Comparison of ENCODE assay signal across 17 cellular contexts in the genomic region with DNA sequence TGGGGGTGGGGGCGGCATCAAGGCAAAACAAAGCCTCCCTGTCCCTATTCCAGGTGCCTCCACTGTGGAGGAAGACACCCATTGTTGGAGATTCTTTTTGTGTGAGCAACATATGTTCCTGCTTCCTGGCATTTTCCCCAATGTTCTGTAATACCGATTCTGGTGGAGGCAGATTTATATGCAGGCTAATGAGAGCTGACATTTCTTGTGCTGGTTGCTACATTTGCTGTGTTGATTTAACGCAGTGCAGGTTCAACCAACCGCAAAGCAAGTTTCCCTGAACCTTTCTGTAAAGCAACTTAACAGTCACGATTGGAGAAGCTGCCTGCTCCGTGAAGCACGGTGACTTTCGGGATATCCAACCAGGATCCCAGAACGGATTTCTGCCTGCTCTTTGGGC.
A peak's percentile ranks its signal among the peaks of the same experiment; 100 is the strongest.
DNase-seq lines count a peak whose midpoint lies in the region; ATAC-seq and TF ChIP-seq lines count a peak whose summit lies in the region.
"Had no signal": no experiment of that assay in that cellular context is flagged by ENCODE, and none has a peak within 500 bp of the region (broad histone marks: within the 10 kb centered on the region; RNA-seq: fewer than 3 reads in every experiment).

No MANE protein-coding gene starts in this region.

- TF ChIP-seq CTCF in AG10803 (conservative IDR thresholded peaks at IDR 0.05; ENCODE audit: low read length) (no peak), GM23338 (conservative IDR thresholded peaks at IDR 0.05; ENCODE audit: low read depth in 2 of 2) (no peak), astrocyte of the spinal cord (IDR thresholded peaks at IDR 0.05; ENCODE audit: low read depth, low read length) (no peak), kidney epithelial cell (IDR thresholded peaks at IDR 0.05; ENCODE audit: insufficient read depth, low read length, poor library complexity, severe bottlenecking) (no peak)

- H3F3A ChIP-seq in GM23338 (replicated peaks; ENCODE audit: low read depth), result no peaks in the 10 kb centered on the region

- H3K4me1 ChIP-seq in GM23338 (ENCODE audit: insufficient read depth), result peaks cover 45% of the 10 kb centered on the region

- ATAC-seq in GM23338 (no peak; the same call in 2 of the 3 replicates), left lobe of liver (no peak), GM21576 (IDR thresholded peaks at IDR 0.05; ENCODE audit: unreplicated experiment) (no peak)

- H3K36me3 ChIP-seq in GM23338 (ENCODE audit: insufficient read depth) (no peaks in the 10 kb centered on the region), kidney epithelial cell (ENCODE audit: control insufficient read depth, insufficient read depth, low read length) (no peaks in the 10 kb centered on the region)

- H3K79me2 ChIP-seq in GM23338 (replicated peaks; ENCODE audit: insufficient read depth), result no peaks in the 10 kb centered on the region

- in situ Hi-C loops in astrocyte of the spinal cord (cut with HindIII; ENCODE audit: low sequenced_read_pairs), result no loop called here

- no peaks in the 10 kb centered on the region for H3K27me3 ChIP-seq in GM23338 (ENCODE audit: insufficient read depth)
- H3K27me3 ChIP-seq in kidney epithelial cell (ENCODE audit: control insufficient read depth, insufficient read depth, low read length), result no peaks in the 10 kb centered on the region

- H2AFZ ChIP-seq in GM23338, result peak overlapping the region; percentile 78
- H2AFZ ChIP-seq: PC-9 had no signal

- H3K4me3 ChIP-seq in AG10803 (ENCODE audit: low read length) (peak overlapping the region; percentile 3; the same call in 1 of the 2 replicates), GM23338 (no peak overlapping the region), astrocyte of the spinal cord (ENCODE audit: low read depth, low read length) (no peak overlapping the region), kidney epithelial cell (ENCODE audit: low read depth, low read length) (no peak overlapping the region)
- H3K4me3 ChIP-seq: PC-9 had no signal

- H3K27ac ChIP-seq in GM23338 (ENCODE audit: low read depth), result peak overlapping the region; percentile 58; the same call in 1 of the 2 replicates
- H3K27ac ChIP-seq: PC-9 had no signal

- no peaks in the 10 kb centered on the region; the same call in 2 of the 3 replicates for H3K36me3 Mint-ChIP-seq in GM23338 (ENCODE audit: low read depth)
- H3K36me3 Mint-ChIP-seq: activated naive CD8-positive, alpha-beta T cell; CD4-positive, CD25-positive, alpha-beta regulatory T cell; IgD-negative memory B cell; mesothelial cell of epicardium had no signal

- H3K9me3 Mint-ChIP-seq in GM23338, result peaks cover 1% of the 10 kb centered on the region; the same call in 2 of the 3 replicates
- H3K9me3 Mint-ChIP-seq: mesothelial cell of epicardium had no signal

- H3K27me3 Mint-ChIP-seq in GM23338 (ENCODE audit: insufficient read depth, low read depth, poor library complexity), result peaks cover 5% of the 10 kb centered on the region
- H3K27me3 Mint-ChIP-seq: CD4-positive, CD25-positive, alpha-beta regulatory T cell; IgD-negative memory B cell had no signal

- H3K4me1 Mint-ChIP-seq in GM23338, result peaks cover 56% of the 10 kb centered on the region
- H3K4me1 Mint-ChIP-seq: CD4-positive, CD25-positive, alpha-beta regulatory T cell; IgD-negative memory B cell had no signal

- H3K4me2 ChIP-seq in GM23338, result peak overlapping the region; percentile 31
- H3K4me2 ChIP-seq: PC-9 had no signal

- 0 out of 2 replicates have a peak, but pooled peaks cover 6% of the 10 kb centered on the region for H3K9me2 ChIP-seq in GM23338 (ENCODE audit: insufficient read depth)

- DNase-seq in AG10803 (ENCODE audit: low read depth), result peak; percentile 81
- peak; percentile 35 for DNase-seq in GM23338 (ENCODE audit: low spot score)
- peak; percentile 63 for DNase-seq in astrocyte of the spinal cord (ENCODE audit: low read depth, low spot score)
- peak; percentile 69 for DNase-seq in kidney epithelial cell (ENCODE audit: low read depth)
- DNase-seq in left lobe of liver (ENCODE audit: low spot score), result no peak
- DNase-seq in NCI-H2107 treated with DMSO at 0.1 percent for 48 hours (lab: John Stamatoyannopoulos, UW; ENCODE audit: unreplicated experiment), result no peak
- no peak for DNase-seq in SKM-1 (lab: John Stamatoyannopoulos, UW; ENCODE audit: unreplicated experiment)
- DNase-seq: CD4-positive, CD25-positive, alpha-beta regulatory T cell; NCI-H2081; PC-9; stimulated activated CD4-positive, alpha-beta T cell treated with anti-CD3 and anti-CD28 coated beads, Interleukin-4, amount 100 ng/mL, for 24 hours; stimulated activated naive CD4-positive, alpha-beta T cell treated with Interleukin-2 at 50 U/mL for 16 hours had no signal

- H4K20me1 ChIP-seq in GM23338 (replicated peaks; ENCODE audit: insufficient read depth), result no peaks in the 10 kb centered on the region

- H3K4me3 Mint-ChIP-seq in GM23338, result no peak overlapping the region
- H3K4me3 Mint-ChIP-seq: activated naive CD8-positive, alpha-beta T cell; CD4-positive, CD25-positive, alpha-beta regulatory T cell; IgD-negative memory B cell; mesothelial cell of epicardium had no signal

- no peak overlapping the region for H3K27ac Mint-ChIP-seq in GM23338
- H3K27ac Mint-ChIP-seq: activated naive CD8-positive, alpha-beta T cell; CD4-positive, CD25-positive, alpha-beta regulatory T cell; IgD-negative memory B cell; mesothelial cell of epicardium; progenitor cell of endocrine pancreas had no signal

TF ChIP-seq in GM23338, 12 proteins besides CTCF, POLR2A, EP300 and RAD21 (continues in another document):
- TF ChIP-seq CREB1 (CRISPR knock-in tag; IDR thresholded peaks at IDR 0.05; ENCODE audit: low read depth), result no peak
- TF ChIP-seq STAT1 (IDR thresholded peaks at IDR 0.05; ENCODE audit: unreplicated experiment), result no peak
- TF ChIP-seq, protein P1, sequence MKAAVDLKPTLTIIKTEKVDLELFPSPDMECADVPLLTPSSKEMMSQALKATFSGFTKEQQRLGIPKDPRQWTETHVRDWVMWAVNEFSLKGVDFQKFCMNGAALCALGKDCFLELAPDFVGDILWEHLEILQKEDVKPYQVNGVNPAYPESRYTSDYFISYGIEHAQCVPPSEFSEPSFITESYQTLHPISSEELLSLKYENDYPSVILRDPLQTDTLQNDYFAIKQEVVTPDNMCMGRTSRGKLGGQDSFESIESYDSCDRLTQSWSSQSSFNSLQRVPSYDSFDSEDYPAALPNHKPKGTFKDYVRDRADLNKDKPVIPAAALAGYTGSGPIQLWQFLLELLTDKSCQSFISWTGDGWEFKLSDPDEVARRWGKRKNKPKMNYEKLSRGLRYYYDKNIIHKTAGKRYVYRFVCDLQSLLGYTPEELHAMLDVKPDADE (IDR thresholded peaks at IDR 0.05), result no peak
- no peak for TF ChIP-seq REST (IDR thresholded peaks at IDR 0.05; ENCODE audit: unreplicated experiment)

Comparison
In these comparisons a context has a peak if more than half of its experiments do, and no peak if none do; other contexts are left out.
1. DNase-seq: peak in AG10803 (single experiment), GM23338 (single experiment), astrocyte of the spinal cord (single experiment) and kidney epithelial cell (single experiment); none in left lobe of liver (single experiment), NCI-H2107 treated with DMSO at 0.1 percent for 48 hours (single experiment) and SKM-1 (single experiment).